Comparison of ENCODE assay signal across 23 cellular contexts in the genomic region with DNA sequence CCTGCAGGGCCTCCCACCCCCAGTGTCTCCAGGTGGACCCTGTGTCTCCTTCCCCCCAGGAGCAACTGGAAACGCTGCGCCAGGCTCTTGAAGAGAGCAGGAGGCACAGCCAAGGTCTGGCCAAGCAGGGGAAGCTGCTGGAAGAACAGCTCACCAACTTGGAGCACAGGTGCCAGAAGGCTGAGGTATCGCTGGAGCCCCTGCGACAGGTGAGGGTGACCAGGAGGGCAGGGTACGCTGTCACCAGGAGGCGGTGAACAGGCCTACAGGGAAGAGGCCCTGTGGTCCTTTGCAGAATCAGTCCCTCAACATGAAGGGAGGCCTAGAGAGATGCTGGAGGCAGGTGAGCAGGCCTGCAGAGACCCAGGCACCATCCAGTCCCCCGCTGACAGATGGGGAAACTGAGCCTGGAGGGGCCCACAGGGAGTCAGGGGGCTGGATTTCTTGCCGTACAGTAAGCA. TPM values are rescaled to one million over a fixed set of nuclear protein-coding genes. Genes with fewer than 3 reads are reported as not detected.
DNase-seq lines count a peak whose midpoint lies in the region; ATAC-seq and TF ChIP-seq lines count a peak whose summit lies in the region.
"Had no signal": no experiment of that assay in that cellular context is flagged by ENCODE, and none has a peak within 500 bp of the region (broad histone marks: within the 10 kb centered on the region; RNA-seq: fewer than 3 reads in every experiment).

No MANE protein-coding gene starts in this region.

- intact Hi-C loops in posterior vena cava (cut with DNase I) = no loop called here
- intact Hi-C loops in CD4-positive, alpha-beta T cell (cut with DNase I, micrococcal nuclease) = loop anchor here (5.0 kb wide), 2 partner anchors 69 to 169 kb away; a partner anchor contains a TSS

- no peaks in the 10 kb centered on the region for H3K9me3 Mint-ChIP-seq in chondrocyte (ENCODE audit: low read depth)
- H3K9me3 Mint-ChIP-seq in CD4-positive, alpha-beta T cell = no peaks in the 10 kb centered on the region
- H3K9me3 Mint-ChIP-seq: activated naive CD8-positive, alpha-beta T cell treated with anti-CD3 and anti-CD28 coated beads, Interleukin-2, amount 10 ng/mL, durations not matched to agents 7 days and 5 days; central memory CD8-positive, alpha-beta T cell; IgD-negative memory B cell; nephron progenitor cell had no signal

- no peak for ATAC-seq in GM19463 (IDR thresholded peaks at IDR 0.05; ENCODE audit: unreplicated experiment)
- no peak for ATAC-seq in CD4-positive, alpha-beta T cell (ENCODE audit: poor library complexity)
- no peak for ATAC-seq in HG03108 (IDR thresholded peaks at IDR 0.05; ENCODE audit: unreplicated experiment)

- POLR2A ChIA-PET in CD4-positive, alpha-beta T cell (lab: Charles Lee) = interaction anchor here (1.5 kb wide), 1 partner anchor 167 kb away, joined by 10 read pairs; a partner anchor contains a TSS

- H3K27me3 Mint-ChIP-seq in chondrocyte (ENCODE audit: low read depth) = peaks cover 25% of the 10 kb centered on the region
- no peaks in the 10 kb centered on the region for H3K27me3 Mint-ChIP-seq in CD4-positive, alpha-beta T cell

- DNase-seq in stimulated activated CD4-positive, alpha-beta T cell treated with anti-CD3 and anti-CD28 coated beads, Interleukin-1b, Interleukin-23, amount 100 ng/mL, for 48 hours = peak; percentile 0
- DNase-seq in stimulated activated CD4-positive, alpha-beta T cell treated with anti-CD3 and anti-CD28 coated beads, Interleukin-2, amount 100 ng/mL, for 24 hours = no peak
- peak; percentile 72 for DNase-seq in chondrocyte (ENCODE audit: low spot score)
- DNase-seq in posterior vena cava (ENCODE audit: low spot score) = peak; percentile 69
- no peak for DNase-seq in CD4-positive, alpha-beta T cell
- no peak for DNase-seq in activated CD4-positive, CD25-positive, alpha-beta regulatory T cell (lab: John Stamatoyannopoulos, UW)
- DNase-seq: activated CD4-positive, alpha-beta T cell treated with anti-CD3 and anti-CD28 coated beads for 1 hour; DMS79; GDM1; NCI-H187; SJCRH30 had no signal

- CTCF ChIA-PET in CD4-positive, alpha-beta T cell (lab: Charles Lee) = interaction anchor here (0.9 to 1.3 kb wide), 5 partner anchors 76 to 167 kb away, joined by 3 to 10 read pairs (median 6); a partner anchor contains a TSS

- no peak overlapping the region for H3K27ac ChIP-seq in CD4-positive, alpha-beta T cell (ENCODE audit: low read depth, low read length)
- H3K27ac ChIP-seq: ovary, right lobe of liver, SJCRH30, testis had no signal

- no peaks in the 10 kb centered on the region for H3K27me3 ChIP-seq in CD4-positive, alpha-beta T cell (ENCODE audit: control insufficient read depth, insufficient read depth, low read length)
- H3K27me3 ChIP-seq: BE2C, ovary, right lobe of liver, SJCRH30, testis had no signal

- no peak overlapping the region for H3K4me3 Mint-ChIP-seq in chondrocyte (ENCODE audit: unreplicated experiment)
- H3K4me3 Mint-ChIP-seq in CD4-positive, alpha-beta T cell = no peak overlapping the region
- H3K4me3 Mint-ChIP-seq: activated CD8-positive, alpha-beta T cell treated with anti-CD3 and anti-CD28 coated beads, Interleukin-2, amount 10 ng/mL, durations not matched to agents 7 days and 5 days; activated naive CD8-positive, alpha-beta T cell treated with anti-CD3 and anti-CD28 coated beads, Interleukin-2, amount 10 ng/mL, durations not matched to agents 7 days and 5 days; central memory CD8-positive, alpha-beta T cell; nephron progenitor cell had no signal

- no peaks in the 10 kb centered on the region for H3K36me3 Mint-ChIP-seq in chondrocyte (ENCODE audit: low read depth)
- H3K36me3 Mint-ChIP-seq in CD4-positive, alpha-beta T cell (ENCODE audit: low read depth) = no peaks in the 10 kb centered on the region
- H3K36me3 Mint-ChIP-seq: activated naive CD8-positive, alpha-beta T cell treated with anti-CD3 and anti-CD28 coated beads, Interleukin-2, amount 10 ng/mL, durations not matched to agents 7 days and 5 days; IgD-negative memory B cell had no signal

- H3K4me1 Mint-ChIP-seq in chondrocyte (ENCODE audit: low read depth) = peaks cover 13% of the 10 kb centered on the region
- H3K4me1 Mint-ChIP-seq in CD4-positive, alpha-beta T cell (ENCODE audit: low read depth) = no peaks in the 10 kb centered on the region
- H3K4me1 Mint-ChIP-seq: central memory CD8-positive, alpha-beta T cell; IgD-negative memory B cell had no signal

- H3K27ac Mint-ChIP-seq in chondrocyte (ENCODE audit: unreplicated experiment) = no peak overlapping the region
- H3K27ac Mint-ChIP-seq in CD4-positive, alpha-beta T cell = no peak overlapping the region
- H3K27ac Mint-ChIP-seq: activated CD8-positive, alpha-beta T cell treated with anti-CD3 and anti-CD28 coated beads, Interleukin-2, amount 10 ng/mL, durations not matched to agents 7 days and 5 days; activated naive CD8-positive, alpha-beta T cell treated with anti-CD3 and anti-CD28 coated beads, Interleukin-2, amount 10 ng/mL, durations not matched to agents 7 days and 5 days; IgD-negative memory B cell; nephron progenitor cell had no signal

- H3K9me3 ChIP-seq in CD4-positive, alpha-beta T cell (ENCODE audit: control insufficient read depth, low read length) = no peaks in the 10 kb centered on the region
- H3K9me3 ChIP-seq: mucosa of descending colon, ovary, right lobe of liver, testis had no signal

- no peak for TF ChIP-seq CTCF in chondrocyte (IDR thresholded peaks at IDR 0.05)
- no peak for TF ChIP-seq CTCF in CD4-positive, alpha-beta T cell (IDR thresholded peaks at IDR 0.05)

RNA-seq across cellular contexts. Expression of a gene that starts 15.6 kb away (rescaled TPM):
- 1.6 to 2.9 TPM (median 1.9 TPM) in 3 replicates for total RNA-seq in chondrocyte
- 10 to 100 TPM; 39.7 to 62.7 TPM for total RNA-seq in posterior vena cava
- 10 to 100 TPM; 42.0 to 42.7 TPM for total RNA-seq in CD4-positive, alpha-beta T cell

Comparison
In these comparisons a context has a peak if more than half of its experiments do, and no peak if none do; other contexts are left out.
1. DNase-seq: peak in stimulated activated CD4-positive, alpha-beta T cell treated with anti-CD3 and anti-CD28 coated beads, Interleukin-1b, Interleukin-23, amount 100 ng/mL, for 48 hours (single experiment), chondrocyte (single experiment) and posterior vena cava (single experiment); none in stimulated activated CD4-positive, alpha-beta T cell treated with anti-CD3 and anti-CD28 coated beads, Interleukin-2, amount 100 ng/mL, for 24 hours (0 of 2), CD4-positive, alpha-beta T cell (0 of 10) and activated CD4-positive, CD25-positive, alpha-beta regulatory T cell (0 of 4).
2. RNA of a gene that starts 15.6 kb away (total RNA-seq): 39.7 to 62.7 TPM in posterior vena cava and 42.0 to 42.7 TPM in CD4-positive, alpha-beta T cell; 1.6 to 2.9 TPM in chondrocyte; every median in the first group is over 10 times any median in the second.
3. intact Hi-C loops: an anchor here in CD4-positive, alpha-beta T cell (5.0 kb wide); none called in posterior vena cava.